11 cellular contexts compared by ENCODE assay signal in genomic region chr1:145992502-145992936, GRCh38. TPM values are rescaled to one million over a fixed set of nuclear protein-coding genes. Genes with fewer than 3 reads are reported as not detected.
A peak's percentile ranks its signal among the peaks of the same experiment; 100 is the strongest.
DNase-seq lines count a peak whose midpoint lies in the region; ATAC-seq, FAIRE-seq and TF ChIP-seq lines count a peak whose summit lies in the region.
"Had no signal": no experiment of that assay in that cellular context is flagged by ENCODE, and none has a peak within 500 bp of the region (broad histone marks: within the 10 kb centered on the region; RNA-seq: fewer than 3 reads in every experiment).

No MANE protein-coding gene starts in this region.

- no peaks in the 10 kb centered on the region for H3K9me3 ChIP-seq in gastroesophageal sphincter
- no peaks in the 10 kb centered on the region for H3K9me3 ChIP-seq in sigmoid colon

- 50 to 73% methylated on average over 1 of the region's 1 CpG for WGBS in gastroesophageal sphincter (ENCODE audit: low coverage in 1 of 2), 2 donors
- WGBS in sigmoid colon, 2 donors = 23 to 50% methylated on average over 1 of the region's 1 CpG

- peaks cover 54% of the 10 kb centered on the region for H3K36me3 Mint-ChIP-seq in activated B cell treated with CpG ODN at 0.5 μM for 24 hours (ENCODE audit: low read depth)

- H3K4me3 Mint-ChIP-seq in activated B cell treated with CpG ODN at 0.5 μM for 24 hours = peak overlapping the region; percentile 88

- H3K27ac ChIP-seq in gastroesophageal sphincter = peak overlapping the region; percentile 93 to 98 (median 96)
- H3K27ac ChIP-seq in sigmoid colon = peak overlapping the region; percentile 92 to 95 (median 94)
- H3K27ac ChIP-seq: SK-N-MC had no signal

- TF ChIP-seq CTCF in activated B cell treated with CpG ODN at 0.5 μM for 24 hours (IDR thresholded peaks at IDR 0.05) (no peak), gastroesophageal sphincter (IDR thresholded peaks at IDR 0.05) (no peak), sigmoid colon (IDR thresholded peaks at IDR 0.05) (no peak)

- no peak for ATAC-seq in activated B cell treated with CpG ODN at 0.5 μM for 24 hours (ENCODE audit: low read depth)
- ATAC-seq in gastroesophageal sphincter = no peak
- ATAC-seq in HG03139 (IDR thresholded peaks at IDR 0.05; ENCODE audit: unreplicated experiment) = no peak
- ATAC-seq: esophagus mucosa had no signal

- H3K27me3 ChIP-seq in gastroesophageal sphincter = no peaks in the 10 kb centered on the region
- no peaks in the 10 kb centered on the region for H3K27me3 ChIP-seq in sigmoid colon

- TF ChIP-seq EP300 in gastroesophageal sphincter (IDR thresholded peaks at IDR 0.05) (no peak), sigmoid colon (IDR thresholded peaks at IDR 0.05) (no peak)

- H3K4me3 ChIP-seq in gastroesophageal sphincter (peak overlapping the region; percentile 64 to 100), sigmoid colon (peak overlapping the region; percentile 72 to 93 (median 88))
- H3K4me3 ChIP-seq: SK-N-MC had no signal

- DNase-seq in activated B cell treated with CpG ODN at 0.5 μM for 24 hours = no peak
- DNase-seq in sigmoid colon = peak; percentile 33
- no peak for DNase-seq in stimulated activated CD4-positive, alpha-beta T cell treated with anti-CD3 and anti-CD28 coated beads, Interleukin-1b, Interleukin-23, amount 100 ng/mL, for 48 hours
- no peak for DNase-seq in germinal center (ENCODE audit: low spot score)
- DNase-seq in urothelium cell line (ENCODE audit: low spot score) = no peak

- peak overlapping the region; percentile 71 for H3K27ac Mint-ChIP-seq in activated B cell treated with CpG ODN at 0.5 μM for 24 hours

- H3K36me3 ChIP-seq in gastroesophageal sphincter (peaks cover 28 to 34% of the 10 kb centered on the region in 2 donors), sigmoid colon (peaks cover 35 to 38% (median 37%) of the 10 kb centered on the region in 4 donors)

- intact Hi-C loops in activated B cell treated with CpG ODN at 0.5 μM for 24 hours (cut with micrococcal nuclease) = no loop called here
- intact Hi-C loops in sigmoid colon (cut with DNase I) = no loop called here

- CTCF ChIA-PET in activated B cell treated with CpG ODN at 0.5 μM for 24 hours (lab: Charles Lee) = interaction anchor here (1.3 to 5.2 kb wide), 3 partner anchors 14 to 15 kb away, joined by 4 to 30 read pairs (median 4); no protein-coding TSS in a partner anchor

- peak; percentile 30 for TF ChIP-seq POLR2A in GM10847 (IDR thresholded peaks at IDR 0.05; ENCODE audit: extremely low read depth, insufficient read length)
- TF ChIP-seq POLR2A in gastroesophageal sphincter (IDR thresholded peaks at IDR 0.05) = peak in 1 of 2 donors; percentile 40
- peak in 1 of 2 donors; percentile 11 for TF ChIP-seq POLR2A in sigmoid colon (IDR thresholded peaks at IDR 0.05)

- no peak for FAIRE-seq in urothelium cell line (lab: Jason Lieb, UNC)
- FAIRE-seq: GM18507 had no signal

- H3K4me1 ChIP-seq in gastroesophageal sphincter (peaks cover 0 to 23% (median 0%) of the 10 kb centered on the region in 3 donors), sigmoid colon (peaks cover 0 to 32% (median 19%) of the 10 kb centered on the region in 4 donors)

- POLR2A ChIA-PET in activated B cell treated with CpG ODN at 0.5 μM for 24 hours (lab: Charles Lee) = interaction anchor here (0.6 to 12.7 kb wide), 9 partner anchors 9 to 133 kb away, joined by 4 to 579 read pairs (median 5); partner anchors contain the start of genes ANKRD34A, PIAS3, POLR3GL and RBM8A

- no peaks in the 10 kb centered on the region for H3K9me3 Mint-ChIP-seq in activated B cell treated with CpG ODN at 0.5 μM for 24 hours

- peaks cover 70% of the 10 kb centered on the region for H3K4me1 Mint-ChIP-seq in activated B cell treated with CpG ODN at 0.5 μM for 24 hours

- H3K27me3 Mint-ChIP-seq in activated B cell treated with CpG ODN at 0.5 μM for 24 hours = no peaks in the 10 kb centered on the region

RNA-seq across cellular contexts. Expression of gene TXNIP, which starts 3.9 kb away (rescaled TPM):
- total RNA-seq in activated B cell treated with CpG ODN at 0.5 μM for 24 hours (300 and 306 TPM in 2 replicates), gastroesophageal sphincter (1,000 to 10,000 TPM; 2,024 to 3,704 (median 2,348) TPM), sigmoid colon (1,000 to 10,000 TPM; 1,623 to 4,609 (median 1,842) TPM)
- 100 to 1,000 TPM; 326 to 783 (median 548) TPM for polyA plus RNA-seq in sigmoid colon

RNA-seq across cellular contexts. Expression of gene POLR3GL, which starts 28.0 kb away (rescaled TPM):
- total RNA-seq in activated B cell treated with CpG ODN at 0.5 μM for 24 hours = 22.7 and 23.7 TPM in 2 replicates
- total RNA-seq in gastroesophageal sphincter = 10 to 100 TPM; 32.9 to 44.0 (median 37.6) TPM
- 10 to 100 TPM; 23.1 to 32.8 (median 27.4) TPM for total RNA-seq in sigmoid colon
- polyA plus RNA-seq in sigmoid colon = 10 to 100 TPM; 35.9 to 47.4 (median 40.9) TPM

RNA-seq across cellular contexts. Expression of gene ANKRD34A, which starts 28.1 kb away (rescaled TPM):
- total RNA-seq in activated B cell treated with CpG ODN at 0.5 μM for 24 hours (1.4 and 2.4 TPM in 2 replicates), gastroesophageal sphincter (1 to 10 TPM in 1 of 4 donors, under 1 TPM in 2, not detected in 1; 0.62 to 1.9 (median 0.67) TPM), sigmoid colon (1 to 10 TPM in 2 of 4 donors, under 1 TPM in 2; 0.33 to 1.9 (median 1.0) TPM)
- polyA plus RNA-seq in sigmoid colon = under 1 TPM in 1 of 3 donors, not detected in 2; 0.41 TPM

RNA-seq across cellular contexts. Expression of gene HJV, which starts 29.0 kb away (rescaled TPM):
- total RNA-seq in activated B cell treated with CpG ODN at 0.5 μM for 24 hours = not detected in 2 replicates
- total RNA-seq in gastroesophageal sphincter = under 1 TPM in 1 of 4 donors, not detected in 3; 0.77 TPM
- not detected for total RNA-seq in sigmoid colon
- not detected for polyA plus RNA-seq in sigmoid colon
- total RNA-seq: esophagus mucosa had no signal

RNA-seq across cellular contexts. Expression of gene LIX1L, which starts 34.7 kb away (rescaled TPM):
- total RNA-seq in activated B cell treated with CpG ODN at 0.5 μM for 24 hours (30.1 and 31.7 TPM in 2 replicates), gastroesophageal sphincter (10 to 100 TPM; 37.8 to 53.5 (median 45.3) TPM), sigmoid colon (10 to 100 TPM; 26.9 to 42.5 (median 36.0) TPM)
- 1 to 10 TPM; 1.4 to 8.7 (median 3.0) TPM for polyA plus RNA-seq in sigmoid colon
